In genomic region chr1:235327559-235328270, GRCh38 we compare ENCODE assay signal across 1 cellular context.
TF ChIP-seq lines count a peak whose summit lies in the region.

Gene ARID4B (minus strand): TSS chr1:235328179. CDS start chr1:235326919, 1,260 bp downstream.

TF ChIP-seq in HEK293, 187 proteins besides CTCF, POLR2A, EP300 and RAD21 (continued from another document and continues in another):
- TF ChIP-seq ZNF133 (tag by site-specific recombination; IDR thresholded peaks at IDR 0.05) = no peak
- TF ChIP-seq GLIS1 (tag by site-specific recombination; IDR thresholded peaks at IDR 0.05) = peak; percentile 83
- TF ChIP-seq ZNF600 (tag by site-specific recombination; IDR thresholded peaks at IDR 0.05) = peak; percentile 95
- no peak for TF ChIP-seq ZNF239 (tag by site-specific recombination; IDR thresholded peaks at IDR 0.05)
- peak; percentile 66 for TF ChIP-seq ZBTB17 (tag by site-specific recombination; IDR thresholded peaks at IDR 0.05)
- TF ChIP-seq ZNF433 (tag by site-specific recombination; IDR thresholded peaks at IDR 0.05; ENCODE audit: low read depth) = 0 out of 2 replicates have a peak, but pooled peaks have one; percentile 5
- TF ChIP-seq ZNF16 (tag by site-specific recombination; IDR thresholded peaks at IDR 0.05; ENCODE audit: low read depth) = no peak
- no peak for TF ChIP-seq ZNF280D (tag by site-specific recombination; IDR thresholded peaks at IDR 0.05)
- peak; percentile 53; the same call in 1 of the 2 replicates for TF ChIP-seq ZNF394 (tag by site-specific recombination; IDR thresholded peaks at IDR 0.05; ENCODE audit: borderline replicate concordance)
- no peak for TF ChIP-seq ZNF404 (tag by site-specific recombination; IDR thresholded peaks at IDR 0.05)
- TF ChIP-seq ZNF621 (tag by site-specific recombination; IDR thresholded peaks at IDR 0.05) = no peak
- TF ChIP-seq ZNF24 (tag by site-specific recombination; IDR thresholded peaks at IDR 0.05) = peak; percentile 87; the same call in 1 of the 2 replicates
- no peak for TF ChIP-seq KLF9 (tag by site-specific recombination; IDR thresholded peaks at IDR 0.05; ENCODE audit: low read depth)
- no peak for TF ChIP-seq ZFHX2 (tag by site-specific recombination; conservative IDR thresholded peaks at IDR 0.05)
- TF ChIP-seq KLF10 (tag by site-specific recombination; IDR thresholded peaks at IDR 0.05) = no peak
- peak; percentile 56; the same call in 1 of the 2 replicates for TF ChIP-seq ZNF335 (tag by site-specific recombination; conservative IDR thresholded peaks at IDR 0.05)
- no peak for TF ChIP-seq ZNF426 (tag by site-specific recombination; IDR thresholded peaks at IDR 0.05)
- no peak for TF ChIP-seq ZNF18 (tag by site-specific recombination; IDR thresholded peaks at IDR 0.05)
- TF ChIP-seq SP7 (tag by site-specific recombination; IDR thresholded peaks at IDR 0.05) = peak; percentile 71
- TF ChIP-seq ZNF791 (tag by site-specific recombination; IDR thresholded peaks at IDR 0.05) = 0 out of 2 replicates have a peak, but pooled peaks have one; percentile 6
- TF ChIP-seq ZNF473 (tag by site-specific recombination; IDR thresholded peaks at IDR 0.05) = no peak
- no peak for TF ChIP-seq ZNF785 (tag by site-specific recombination; IDR thresholded peaks at IDR 0.05)
- TF ChIP-seq EGR2 (tag by site-specific recombination; IDR thresholded peaks at IDR 0.05; ENCODE audit: low read depth) = no peak
- TF ChIP-seq ZNF19 (tag by site-specific recombination; IDR thresholded peaks at IDR 0.05; ENCODE audit: low read depth) = no peak
- TF ChIP-seq ZXDB (tag by site-specific recombination; IDR thresholded peaks at IDR 0.05) = peak; percentile 87
- peak; percentile 83 for TF ChIP-seq ZNF792 (tag by site-specific recombination; IDR thresholded peaks at IDR 0.05)
- peak; percentile 27; the same call in 1 of the 2 replicates for TF ChIP-seq ZNF596 (tag by site-specific recombination; IDR thresholded peaks at IDR 0.05)
- peak; percentile 78; the same call in 1 of the 2 replicates for TF ChIP-seq ZNF610 (tag by site-specific recombination; IDR thresholded peaks at IDR 0.05; ENCODE audit: borderline replicate concordance)
- no peak for TF ChIP-seq ZNF132 (tag by site-specific recombination; IDR thresholded peaks at IDR 0.05; ENCODE audit: borderline replicate concordance)
- no peak for TF ChIP-seq ZNF837 (tag by site-specific recombination; IDR thresholded peaks at IDR 0.05)
- TF ChIP-seq ZNF157 (tag by site-specific recombination; IDR thresholded peaks at IDR 0.05) = 0 out of 2 replicates have a peak, but pooled peaks have one; percentile 39
- no peak for TF ChIP-seq ZNF76 (tag by site-specific recombination; IDR thresholded peaks at IDR 0.05; ENCODE audit: borderline replicate concordance, low read depth)
- TF ChIP-seq MZF1 (tag by site-specific recombination; IDR thresholded peaks at IDR 0.05; ENCODE audit: borderline replicate concordance) = peak; percentile 79
- 0 out of 2 replicates have a peak, but pooled peaks have one; percentile 68 for TF ChIP-seq ZNF391 (tag by site-specific recombination; IDR thresholded peaks at IDR 0.05; ENCODE audit: borderline replicate concordance, low read depth)
- TF ChIP-seq ZBTB8A (tag by site-specific recombination; IDR thresholded peaks at IDR 0.05) = peak; percentile 59
- TF ChIP-seq PRDM4 (tag by site-specific recombination; IDR thresholded peaks at IDR 0.05) = no peak
- TF ChIP-seq ZFP69B (tag by site-specific recombination; IDR thresholded peaks at IDR 0.05) = peak; percentile 63
- TF ChIP-seq ZFP3 (tag by site-specific recombination; IDR thresholded peaks at IDR 0.05; ENCODE audit: low read depth) = no peak
- peak; percentile 93 for TF ChIP-seq ZBTB10 (tag by site-specific recombination; IDR thresholded peaks at IDR 0.05)
- TF ChIP-seq ZNF248 (tag by site-specific recombination; IDR thresholded peaks at IDR 0.05) = no peak
- no peak for TF ChIP-seq ZNF155 (tag by site-specific recombination; IDR thresholded peaks at IDR 0.05)
- peak; percentile 27; the same call in 1 of the 2 replicates for TF ChIP-seq RBAK (tag by site-specific recombination; IDR thresholded peaks at IDR 0.05)
- TF ChIP-seq SALL2 (tag by site-specific recombination; IDR thresholded peaks at IDR 0.05; ENCODE audit: borderline replicate concordance) = no peak
- no peak for TF ChIP-seq ZNF768 (tag by site-specific recombination; IDR thresholded peaks at IDR 0.05)
- TF ChIP-seq ZFP41 (tag by site-specific recombination; IDR thresholded peaks at IDR 0.05; ENCODE audit: borderline replicate concordance) = no peak
- TF ChIP-seq ZNF549 (tag by site-specific recombination; IDR thresholded peaks at IDR 0.05) = no peak
- TF ChIP-seq AEBP2 (tag by site-specific recombination; IDR thresholded peaks at IDR 0.05; ENCODE audit: borderline replicate concordance) = no peak
- peak; percentile 95 for TF ChIP-seq ZBTB6 (tag by site-specific recombination; IDR thresholded peaks at IDR 0.05)
- peak; percentile 91 for TF ChIP-seq ZEB2 (tag by site-specific recombination; IDR thresholded peaks at IDR 0.05)
- peak; percentile 70 for TF ChIP-seq ZNF423 (tag by site-specific recombination; IDR thresholded peaks at IDR 0.05)
- peak; percentile 57 for TF ChIP-seq ZNF513 (tag by site-specific recombination; IDR thresholded peaks at IDR 0.05)
- TF ChIP-seq ZNF354C (tag by site-specific recombination; IDR thresholded peaks at IDR 0.05; ENCODE audit: borderline replicate concordance, low read depth) = no peak
- no peak for TF ChIP-seq HOXA7 (CRISPR knock-in tag; IDR thresholded peaks at IDR 0.05; ENCODE audit: borderline replicate concordance)
- TF ChIP-seq WT1 (tag by site-specific recombination; IDR thresholded peaks at IDR 0.05) = 0 out of 2 replicates have a peak, but pooled peaks have one; percentile 46
- no peak for TF ChIP-seq ZSCAN16 (tag by site-specific recombination; IDR thresholded peaks at IDR 0.05)
- no peak for TF ChIP-seq ZNF311 (tag by site-specific recombination; IDR thresholded peaks at IDR 0.05; ENCODE audit: borderline replicate concordance)
- TF ChIP-seq KLF7 (tag by site-specific recombination; IDR thresholded peaks at IDR 0.05; ENCODE audit: borderline replicate concordance) = no peak
- peak; percentile 82 for TF ChIP-seq ZBTB7A (tag by site-specific recombination; IDR thresholded peaks at IDR 0.05; ENCODE audit: low read depth)
- no peak for TF ChIP-seq ZNF146 (tag by site-specific recombination; IDR thresholded peaks at IDR 0.05)
- TF ChIP-seq GLIS2 (tag by site-specific recombination; IDR thresholded peaks at IDR 0.05) = peak; percentile 99
- TF ChIP-seq ZNF292 (tag by site-specific recombination; IDR thresholded peaks at IDR 0.05; ENCODE audit: borderline replicate concordance, low read depth) = no peak
